13 cellular contexts compared by ENCODE assay signal in the genomic region with DNA sequence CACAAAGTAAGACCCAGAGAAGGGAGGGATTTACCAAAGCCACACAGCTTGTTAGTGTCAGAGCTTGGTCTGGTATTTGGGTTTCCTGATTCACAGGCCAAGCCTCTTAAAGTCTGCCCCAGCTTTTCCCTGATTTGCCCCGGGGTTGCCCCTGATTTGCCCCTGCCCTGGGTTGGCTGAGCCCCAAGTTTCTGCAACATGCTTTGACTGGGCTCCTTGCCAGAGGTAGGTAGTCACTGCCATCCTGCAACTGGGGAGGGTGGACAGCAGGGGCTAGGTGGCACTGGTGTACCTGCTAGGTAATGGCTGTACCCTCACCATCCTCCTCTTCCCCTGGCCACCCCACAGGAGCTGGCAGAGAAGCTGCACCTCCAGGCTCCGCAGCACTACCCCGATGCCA. TPM values are rescaled to one million over a fixed set of nuclear protein-coding genes. Genes with fewer than 3 reads are reported as not detected.
DNase-seq lines count a peak whose midpoint lies in the region; ATAC-seq and TF ChIP-seq lines count a peak whose summit lies in the region.
"Had no signal": no experiment of that assay in that cellular context is flagged by ENCODE, and none has a peak within 500 bp of the region (broad histone marks: within the 10 kb centered on the region; RNA-seq: fewer than 3 reads in every experiment).

No MANE protein-coding gene starts in this region.

- in situ Hi-C loops in G401 (cut with HindIII; ENCODE audit: low sequenced_read_pairs) = no loop called here

- CTCF ChIA-PET in T-cell (lab: Charles Lee) = interaction anchor here in 1 of 2 donors (0.7 to 1.8 kb wide), 3 partner anchors 9 to 228 kb away, joined by 3 to 9 read pairs (median 6); no protein-coding TSS in a partner anchor

- no peak for ATAC-seq in heart right ventricle
- no peak for ATAC-seq in T-cell (replicated peaks in 1 of 4)
- ATAC-seq in HG03159 (IDR thresholded peaks at IDR 0.05; ENCODE audit: unreplicated experiment) = no peak

- H3K4me1 ChIP-seq in heart right ventricle (peaks cover 4 to 54% (median 42%) of the 10 kb centered on the region in 9 donors), right atrium auricular region (peaks cover 0 to 36% of the 10 kb centered on the region in 2 donors)

- POLR2A ChIA-PET in T-cell (lab: Charles Lee) = no interaction called here

- H3K36me3 ChIP-seq in heart right ventricle = peaks cover 0 to 44% (median 4%) of the 10 kb centered on the region in 9 donors
- peaks cover 15% of the 10 kb centered on the region for H3K36me3 ChIP-seq in right atrium auricular region

- DNase-seq in heart right ventricle (no peak), right atrium auricular region (ENCODE audit: low spot score) (no peak), T-cell (peak in 1 of 34 experiments; percentile 3), kidney tubule cell (ENCODE audit: low spot score) (peak; percentile 70), ureter (ENCODE audit: low spot score) (peak; percentile 77), G401 (ENCODE audit: low spot score) (no peak)
- DNase-seq: NCI-H1092 treated with DMSO at 0.1 percent for 48 hours, NCI-H510A treated with DMSO at 0.1 percent for 48 hours, SHP77 treated with DMSO at 0.1 percent for 48 hours, sigmoid colon had no signal

- peak overlapping the region; percentile 99 to 100 for H3K27ac Mint-ChIP-seq in T-cell

- 74 to 75% methylated on average over 3 of the region's 3 CpGs for WGBS in heart right ventricle, 2 donors

- no peaks in the 10 kb centered on the region for H3K27me3 ChIP-seq in heart right ventricle
- no peaks in the 10 kb centered on the region for H3K27me3 ChIP-seq in right atrium auricular region
- H3K27me3 ChIP-seq: BLaER1, sigmoid colon had no signal

- intact Hi-C loops in heart right ventricle (cut with DNase I) = loop anchor here in 2 of 10 donors (10.0 kb wide), 1 partner anchor 48 kb away; a partner anchor contains a TSS

- no peaks in the 10 kb centered on the region for H3K27me3 Mint-ChIP-seq in T-cell
- H3K27me3 Mint-ChIP-seq: stimulated activated naive CD8-positive, alpha-beta T cell treated with anti-CD3 and anti-CD28 coated beads, Interleukin-15, Interleukin-2, amounts not matched to agents 100 ng/mL and 50 ng/mL, for 24 hours had no signal

- H3K36me3 Mint-ChIP-seq in T-cell = peaks cover 16% of the 10 kb centered on the region

- peak overlapping the region in 1 of 3 donors; percentile 91 for H3K4me3 Mint-ChIP-seq in T-cell

- H3K9me3 ChIP-seq in heart right ventricle (no peaks in the 10 kb centered on the region), right atrium auricular region (no peaks in the 10 kb centered on the region)
- H3K9me3 ChIP-seq: BLaER1, sigmoid colon had no signal

- H3K27ac ChIP-seq in heart right ventricle (peak overlapping the region in 6 of 10 donors; percentile 47 to 92 (median 85)), right atrium auricular region (peak overlapping the region in 1 of 2 donors; percentile 18)
- H3K27ac ChIP-seq: BLaER1, sigmoid colon had no signal

- H3K9me3 Mint-ChIP-seq in T-cell = no peaks in the 10 kb centered on the region
- H3K9me3 Mint-ChIP-seq: stimulated activated naive CD8-positive, alpha-beta T cell treated with anti-CD3 and anti-CD28 coated beads, Interleukin-15, Interleukin-2, amounts not matched to agents 100 ng/mL and 50 ng/mL, for 24 hours had no signal

- peaks cover 46 to 60% (median 52%) of the 10 kb centered on the region in 3 donors for H3K4me1 Mint-ChIP-seq in T-cell

- no peak overlapping the region for H3K4me3 ChIP-seq in heart right ventricle
- H3K4me3 ChIP-seq in right atrium auricular region = no peak overlapping the region
- H3K4me3 ChIP-seq: BLaER1, sigmoid colon had no signal

- TF ChIP-seq CTCF in heart right ventricle (IDR thresholded peaks at IDR 0.05) = no peak
- no peak for TF ChIP-seq CTCF in right atrium auricular region (IDR thresholded peaks at IDR 0.05)

RNA-seq across cellular contexts. Expression of a gene that starts 2.5 kb away (rescaled TPM):
- total RNA-seq in heart right ventricle (10 to 100 TPM; 39.3 to 86.4 (median 57.4) TPM), right atrium auricular region (100 to 1,000 TPM in 1 of 2 donors, 10 to 100 TPM in 1; 59.3 to 131 TPM), T-cell (10 to 100 TPM; 36.5 to 74.1 (median 66.1) TPM), ureter (50.8 TPM)
- 10 to 100 TPM; 24.4 to 34.3 TPM for polyA plus RNA-seq in heart right ventricle
- total RNA-seq in G401 (2014; rRNA removed; shearing (Covaris generic)) = 81.8 and 85.8 TPM in 2 replicates

RNA-seq across cellular contexts. Expression of a gene that starts 14.3 kb away (rescaled TPM):
- 100 to 1,000 TPM in 4 of 10 donors, 10 to 100 TPM in 6; 73.1 to 159 (median 98.7) TPM for total RNA-seq in heart right ventricle
- polyA plus RNA-seq in heart right ventricle = 10 to 100 TPM; 27.1 to 51.1 TPM
- total RNA-seq in right atrium auricular region = 10 to 100 TPM; 46.9 to 53.3 TPM
- 100 to 1,000 TPM in 2 of 5 donors, 10 to 100 TPM in 3; 46.0 to 108 (median 96.6) TPM for total RNA-seq in T-cell
- 171 TPM for total RNA-seq in ureter
- 53.5 and 58.8 TPM in 2 replicates for total RNA-seq in G401 (2014; rRNA removed; shearing (Covaris generic))

RNA-seq across cellular contexts. Expression of a gene that starts 19.1 kb away (rescaled TPM):
- total RNA-seq in heart right ventricle (10 to 100 TPM; 28.0 to 64.3 (median 39.1) TPM), right atrium auricular region (10 to 100 TPM; 72.3 to 80.9 TPM), T-cell (100 to 1,000 TPM in 3 of 5 donors, 10 to 100 TPM in 2; 76.8 to 141 (median 134) TPM), ureter (96.3 TPM)
- polyA plus RNA-seq in heart right ventricle = 10 to 100 TPM; 30.9 to 76.7 TPM
- 7.6 and 13.2 TPM in 2 replicates for total RNA-seq in G401 (2014; rRNA removed; shearing (Covaris generic))

RNA-seq across cellular contexts. Expression of a gene that starts 45.6 kb away (rescaled TPM):
- total RNA-seq in heart right ventricle (1,000 to 10,000 TPM in 9 of 10 donors, 100 to 1,000 TPM in 1; 894 to 1,717 (median 1,286) TPM), right atrium auricular region (100 to 1,000 TPM; 399 to 869 TPM), T-cell (10 to 100 TPM; 58.5 to 83.1 (median 76.7) TPM), ureter (172 TPM)
- polyA plus RNA-seq in heart right ventricle = 1,000 to 10,000 TPM; 1,114 to 1,728 TPM
- total RNA-seq in G401 (2014; rRNA removed; shearing (Covaris generic)) = 290 and 313 TPM in 2 replicates

RNA-seq across cellular contexts. Expression of a gene that starts 49.4 kb away (rescaled TPM):
- total RNA-seq in heart right ventricle (10 to 100 TPM; 21.3 to 44.0 (median 24.7) TPM), right atrium auricular region (10 to 100 TPM; 38.1 to 42.9 TPM), T-cell (100 to 1,000 TPM in 3 of 5 donors, 10 to 100 TPM in 2; 53.4 to 112 (median 101) TPM), ureter (54.8 TPM)
- polyA plus RNA-seq in heart right ventricle = 10 to 100 TPM; 22.5 to 56.3 TPM
- total RNA-seq in G401 (2014; rRNA removed; shearing (Covaris generic)) = 32.1 and 40.9 TPM in 2 replicates

Comparison
In these comparisons a context has a peak if more than half of its experiments do, and no peak if none do; other contexts are left out.
1. DNase-seq: peak in kidney tubule cell (single experiment) and ureter (single experiment); none in heart right ventricle (0 of 2), right atrium auricular region (single experiment) and G401 (single experiment).